Comparison of ENCODE assay signal across 8 cellular contexts in the genomic region with DNA sequence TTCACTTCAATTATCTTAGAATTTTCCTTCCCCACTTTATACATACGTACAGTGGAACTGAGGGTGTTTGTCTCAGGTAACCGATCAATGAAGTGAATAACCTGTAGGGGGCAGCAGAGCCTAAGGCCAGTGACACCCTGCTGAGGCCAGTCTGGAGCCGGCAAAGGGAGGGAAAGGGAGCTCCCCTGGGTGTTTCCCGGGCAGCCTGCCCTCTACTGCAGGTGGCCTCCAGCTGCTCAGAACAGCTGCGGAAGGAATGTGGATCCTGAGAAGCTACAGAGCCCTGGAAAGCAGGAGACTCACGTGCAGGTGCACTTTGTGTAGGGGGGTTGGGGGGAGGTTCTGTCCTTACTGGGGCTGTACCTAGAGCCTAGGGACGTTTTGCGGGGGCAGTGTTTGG. TPM values are rescaled to one million over a fixed set of nuclear protein-coding genes. Genes with fewer than 3 reads are reported as not detected.
DNase-seq lines count a peak whose midpoint lies in the region; ATAC-seq, FAIRE-seq and TF ChIP-seq lines count a peak whose summit lies in the region.

No MANE protein-coding gene starts in this region.

- H3K27me3 Mint-ChIP-seq in activated T-helper 17 cell treated with anti-CD3 and anti-CD28 coated beads, Interleukin-2, amount 50 U/mL, for 72 hours, result no peaks in the 10 kb centered on the region
- no peaks in the 10 kb centered on the region for H3K27me3 Mint-ChIP-seq in natural killer cell treated with Interleukin-12 subunit alpha and Interleukin-12 subunit beta and Interleukin-15 and Interleukin-18, amount 100 ng/mL, for 72 hours

- no peak overlapping the region for H3K4me3 ChIP-seq in fibroblast of pulmonary artery (replicated peaks; ENCODE audit: low read depth, low read length)

- H3K9me3 Mint-ChIP-seq in activated T-helper 17 cell treated with anti-CD3 and anti-CD28 coated beads, Interleukin-2, amount 50 U/mL, for 72 hours, result no peaks in the 10 kb centered on the region
- peaks cover 3% of the 10 kb centered on the region for H3K9me3 Mint-ChIP-seq in natural killer cell treated with Interleukin-12 subunit alpha and Interleukin-12 subunit beta and Interleukin-15 and Interleukin-18, amount 100 ng/mL, for 72 hours

- ATAC-seq in GM18873 (IDR thresholded peaks at IDR 0.05; ENCODE audit: low FRiP score, unreplicated experiment), result peak; percentile 49
- peak; percentile 77 for ATAC-seq in activated T-helper 17 cell treated with anti-CD3 and anti-CD28 coated beads, Interleukin-2, amount 50 U/mL, for 72 hours (replicated peaks)
- ATAC-seq in natural killer cell treated with Interleukin-12 subunit alpha and Interleukin-12 subunit beta and Interleukin-15 and Interleukin-18, amount 100 ng/mL, for 72 hours, result peak; percentile 78 to 83

- H3K4me1 Mint-ChIP-seq in activated T-helper 17 cell treated with anti-CD3 and anti-CD28 coated beads, Interleukin-2, amount 50 U/mL, for 72 hours, result peaks cover 13% of the 10 kb centered on the region
- H3K4me1 Mint-ChIP-seq in natural killer cell treated with Interleukin-12 subunit alpha and Interleukin-12 subunit beta and Interleukin-15 and Interleukin-18, amount 100 ng/mL, for 72 hours (ENCODE audit: low read depth in 2 of 2), result peaks cover 13 to 15% of the 10 kb centered on the region in 2 donors

- DNase-seq in A172 (ENCODE audit: low spot score), result peak; percentile 70
- DNase-seq in LHCN-M2 (ENCODE audit: low read depth), result peak; percentile 91
- DNase-seq in RCC 7860 (ENCODE audit: low spot score), result peak; percentile 78
- DNase-seq in fibroblast of pulmonary artery (ENCODE audit: low read depth), result peak; percentile 91
- DNase-seq in natural killer cell treated with Interleukin-12 subunit alpha and Interleukin-12 subunit beta and Interleukin-15 and Interleukin-18, amount 100 ng/mL, for 72 hours (ENCODE audit: low spot score), result peak; percentile 87
- DNase-seq in stimulated activated naive CD4-positive, alpha-beta T cell (lab: John Stamatoyannopoulos, UW), result peak; percentile 58 to 88 (median 76)

- H3K36me3 Mint-ChIP-seq in activated T-helper 17 cell treated with anti-CD3 and anti-CD28 coated beads, Interleukin-2, amount 50 U/mL, for 72 hours (ENCODE audit: low read depth), result no peaks in the 10 kb centered on the region
- no peaks in the 10 kb centered on the region for H3K36me3 Mint-ChIP-seq in natural killer cell treated with Interleukin-12 subunit alpha and Interleukin-12 subunit beta and Interleukin-15 and Interleukin-18, amount 100 ng/mL, for 72 hours

- peak; percentile 88 for TF ChIP-seq CTCF in fibroblast of pulmonary artery (IDR thresholded peaks at IDR 0.05; ENCODE audit: low read length, missing control alignments)

- H3K27ac Mint-ChIP-seq in activated T-helper 17 cell treated with anti-CD3 and anti-CD28 coated beads, Interleukin-2, amount 50 U/mL, for 72 hours, result peak overlapping the region; percentile 23
- no peak overlapping the region for H3K27ac Mint-ChIP-seq in natural killer cell treated with Interleukin-12 subunit alpha and Interleukin-12 subunit beta and Interleukin-15 and Interleukin-18, amount 100 ng/mL, for 72 hours

- peak; percentile 69 for FAIRE-seq in RCC 7860 (lab: Jason Lieb, UNC)

- H3K4me3 Mint-ChIP-seq in activated T-helper 17 cell treated with anti-CD3 and anti-CD28 coated beads, Interleukin-2, amount 50 U/mL, for 72 hours, result peak overlapping the region; percentile 85
- H3K4me3 Mint-ChIP-seq in natural killer cell treated with Interleukin-12 subunit alpha and Interleukin-12 subunit beta and Interleukin-15 and Interleukin-18, amount 100 ng/mL, for 72 hours, result peak overlapping the region; percentile 87

RNA-seq across cellular contexts. Expression of a gene that starts 0.8 kb away (rescaled TPM):
- not detected in 2 replicates for total RNA-seq in A172 (2014; rRNA removed; shearing (Covaris generic))
- 0.80 and 0.90 TPM in 2 replicates for total RNA-seq in LHCN-M2 (2014; rRNA removed)
- 0.60 TPM for polyA plus RNA-seq in LHCN-M2 (2012)
- total RNA-seq in activated T-helper 17 cell treated with anti-CD3 and anti-CD28 coated beads, Interleukin-2, amount 50 U/mL, for 72 hours, result under 1 TPM; 0.50 to 0.52 TPM
- 1 to 10 TPM; 1.7 to 1.8 TPM for total RNA-seq in natural killer cell treated with Interleukin-12 subunit alpha and Interleukin-12 subunit beta and Interleukin-15 and Interleukin-18, amount 100 ng/mL, for 72 hours

RNA-seq across cellular contexts. Expression of a gene that starts 16.6 kb away (rescaled TPM):
- 8.6 and 13.4 TPM in 2 replicates for total RNA-seq in A172 (2014; rRNA removed; shearing (Covaris generic))
- total RNA-seq in LHCN-M2 (2014; rRNA removed), result 7.0 and 8.2 TPM in 2 replicates
- 2.7 TPM for polyA plus RNA-seq in LHCN-M2 (2012)
- 1 to 10 TPM; 8.7 to 9.0 TPM for total RNA-seq in activated T-helper 17 cell treated with anti-CD3 and anti-CD28 coated beads, Interleukin-2, amount 50 U/mL, for 72 hours
- total RNA-seq in natural killer cell treated with Interleukin-12 subunit alpha and Interleukin-12 subunit beta and Interleukin-15 and Interleukin-18, amount 100 ng/mL, for 72 hours, result 10 to 100 TPM; 16.7 to 20.1 TPM

RNA-seq across cellular contexts. Expression of a gene that starts 30.7 kb away (rescaled TPM):
- 6.2 and 6.9 TPM in 2 replicates for total RNA-seq in A172 (2014; rRNA removed; shearing (Covaris generic))
- 5.4 and 7.1 TPM in 2 replicates for total RNA-seq in LHCN-M2 (2014; rRNA removed)
- 1.6 TPM for polyA plus RNA-seq in LHCN-M2 (2012)
- 1 to 10 TPM; 4.5 to 5.1 TPM for total RNA-seq in activated T-helper 17 cell treated with anti-CD3 and anti-CD28 coated beads, Interleukin-2, amount 50 U/mL, for 72 hours
- 10 to 100 TPM in 1 of 2 donors, 1 to 10 TPM in 1; 6.6 to 11.9 TPM for total RNA-seq in natural killer cell treated with Interleukin-12 subunit alpha and Interleukin-12 subunit beta and Interleukin-15 and Interleukin-18, amount 100 ng/mL, for 72 hours

RNA-seq across cellular contexts. Expression of a gene that starts 51.0 kb away (rescaled TPM):
- 0.14 TPM in 1 of 2 replicates, not detected in the other for total RNA-seq in A172 (2014; rRNA removed; shearing (Covaris generic))
- total RNA-seq in LHCN-M2 (2014; rRNA removed), result 0.11 and 0.26 TPM in 2 replicates
- 0.11 TPM for polyA plus RNA-seq in LHCN-M2 (2012)
- total RNA-seq in activated T-helper 17 cell treated with anti-CD3 and anti-CD28 coated beads, Interleukin-2, amount 50 U/mL, for 72 hours, result 10 to 100 TPM in 1 of 2 donors, 1 to 10 TPM in 1; 4.3 to 16.5 TPM
- total RNA-seq in natural killer cell treated with Interleukin-12 subunit alpha and Interleukin-12 subunit beta and Interleukin-15 and Interleukin-18, amount 100 ng/mL, for 72 hours, result 10 to 100 TPM in 1 of 2 donors, 1 to 10 TPM in 1; 9.5 to 13.9 TPM

RNA-seq across cellular contexts. Expression of a gene that starts 58.7 kb away (rescaled TPM):
- 6.9 and 17.8 TPM in 2 replicates for total RNA-seq in A172 (2014; rRNA removed; shearing (Covaris generic))
- total RNA-seq in LHCN-M2 (2014; rRNA removed), result 7.1 and 10.2 TPM in 2 replicates
- 2.0 TPM for polyA plus RNA-seq in LHCN-M2 (2012)
- total RNA-seq in activated T-helper 17 cell treated with anti-CD3 and anti-CD28 coated beads, Interleukin-2, amount 50 U/mL, for 72 hours, result 1 to 10 TPM; 1.9 to 2.8 TPM
- 1 to 10 TPM; 2.8 to 3.2 TPM for total RNA-seq in natural killer cell treated with Interleukin-12 subunit alpha and Interleukin-12 subunit beta and Interleukin-15 and Interleukin-18, amount 100 ng/mL, for 72 hours
